In the genomic region with DNA sequence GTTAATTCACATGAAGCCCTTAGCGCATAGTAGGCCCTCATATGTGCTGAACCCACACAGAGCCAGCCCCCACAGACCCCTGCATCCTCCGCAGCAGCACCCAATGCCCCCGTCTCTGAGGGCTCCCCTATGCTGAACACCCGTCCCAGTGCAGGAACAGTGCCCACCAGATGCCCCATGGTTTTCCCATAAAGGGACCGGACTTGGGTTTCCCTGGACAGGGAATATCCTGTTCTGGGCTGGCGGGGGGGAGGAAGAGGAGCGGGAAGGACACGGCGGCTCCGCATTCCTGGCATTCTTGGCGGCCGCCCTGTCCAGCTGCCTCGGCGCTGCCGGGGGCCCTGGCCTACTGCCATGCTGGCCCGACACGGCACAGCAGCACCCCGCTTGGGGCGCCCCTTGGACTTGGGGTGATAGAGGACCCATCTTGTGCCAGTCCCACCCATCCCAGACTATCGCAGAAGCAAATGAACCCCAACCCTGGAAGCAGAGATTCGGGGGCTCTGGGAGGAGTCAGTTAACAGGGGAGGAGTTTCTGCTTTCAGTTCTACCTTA, we compare ENCODE assay signal across 8 cellular contexts. TPM values are rescaled to one million over a fixed set of nuclear protein-coding genes. Genes with fewer than 3 reads are reported as not detected.
DNase-seq lines count a peak whose midpoint lies in the region; ATAC-seq and TF ChIP-seq lines count a peak whose summit lies in the region.

No MANE protein-coding gene starts in this region.

- no peak for ATAC-seq in stimulated activated naive CD8-positive, alpha-beta T cell treated with anti-CD3 and anti-CD28 coated beads, Interleukin-15, amount 100 ng/mL, for 72 hours

- H3K9me3 Mint-ChIP-seq in stimulated activated naive CD8-positive, alpha-beta T cell treated with anti-CD3 and anti-CD28 coated beads, Interleukin-15, amount 100 ng/mL, for 72 hours: peaks cover 0 to 2% of the 10 kb centered on the region in 2 donors

- no peak overlapping the region for H2AFZ ChIP-seq in smooth muscle cell (ENCODE audit: low read depth)

- no peak for TF ChIP-seq CTCF in HEK293 (tag by site-specific recombination; IDR thresholded peaks at IDR 0.05)
- no peak for TF ChIP-seq CTCF in brain microvascular endothelial cell (IDR thresholded peaks at IDR 0.05; ENCODE audit: low read depth, low read length, missing control alignments)
- TF ChIP-seq CTCF in smooth muscle cell (IDR thresholded peaks at IDR 0.05; ENCODE audit: borderline replicate concordance, insufficient read depth, poor library complexity, severe bottlenecking): no peak

- WGBS in smooth muscle cell (ENCODE audit: low lambda C conversion rate): 15% methylated on average over 21 of the region's 21 CpGs

- DNase-seq in brain microvascular endothelial cell (peak; percentile 39), iris pigment epithelial cell (ENCODE audit: low read depth) (peak; percentile 54), smooth muscle cell (lab: John Stamatoyannopoulos, UW; ENCODE audit: unreplicated experiment) (no peak), NAMALWA (ENCODE audit: low spot score) (no peak)
- DNase-seq in stimulated activated naive CD4-positive, alpha-beta T cell (lab: John Stamatoyannopoulos, UW): no peak
- no peak for DNase-seq in NK-92 treated with Interleukin-12 subunit alpha and Interleukin-12 subunit beta, amount 100 ng/mL, for 24 hours (lab: John Stamatoyannopoulos, UW)
- no peak for DNase-seq in stimulated activated naive CD8-positive, alpha-beta T cell treated with anti-CD3 and anti-CD28 coated beads, Interleukin-15, amount 100 ng/mL, for 72 hours

- no peak overlapping the region for H3K27ac Mint-ChIP-seq in stimulated activated naive CD8-positive, alpha-beta T cell treated with anti-CD3 and anti-CD28 coated beads, Interleukin-15, amount 100 ng/mL, for 72 hours

- H3K79me2 ChIP-seq in smooth muscle cell (ENCODE audit: low read depth): no peaks in the 10 kb centered on the region

- H3K4me2 ChIP-seq in smooth muscle cell: peak overlapping the region; percentile 35

- H3K4me3 Mint-ChIP-seq in stimulated activated naive CD8-positive, alpha-beta T cell treated with anti-CD3 and anti-CD28 coated beads, Interleukin-15, amount 100 ng/mL, for 72 hours: no peak overlapping the region

- POLR2A ChIA-PET in HEK293 (lab: Yijun Ruan, JAX): interaction anchor here (1.0 to 10.8 kb wide), 4 partner anchors 67 to 141 kb away, joined by 3 to 119 read pairs (median 48); a partner anchor contains a TSS

- peaks cover 55% of the 10 kb centered on the region for H3K4me1 Mint-ChIP-seq in stimulated activated naive CD8-positive, alpha-beta T cell treated with anti-CD3 and anti-CD28 coated beads, Interleukin-15, amount 100 ng/mL, for 72 hours

- CTCF ChIA-PET in HEK293 (lab: Yijun Ruan, JAX): interaction anchor here (0.6 to 8.1 kb wide), 6 partner anchors 14 to 155 kb away, joined by 3 to 98 read pairs (median 3); a partner anchor contains a TSS

- H3K9me3 ChIP-seq in HEK293 (ENCODE audit: control insufficient read depth, insufficient read depth, low read depth, low read length) (no peaks in the 10 kb centered on the region), smooth muscle cell (replicated peaks; ENCODE audit: low read depth) (no peaks in the 10 kb centered on the region)

- H3K27ac ChIP-seq in HEK293 (ENCODE audit: extremely low read depth, low read depth, low read length): no peak overlapping the region
- peak overlapping the region; percentile 36 for H3K27ac ChIP-seq in brain microvascular endothelial cell
- peak overlapping the region; percentile 89 for H3K27ac ChIP-seq in smooth muscle cell (ENCODE audit: low read depth)

- H3K4me3 ChIP-seq in HEK293 (ENCODE audit: low read depth, low read length) (no peak overlapping the region), brain microvascular endothelial cell (ENCODE audit: low read depth, low read length) (no peak overlapping the region), smooth muscle cell (no peak overlapping the region)

- no peak overlapping the region for H3K9ac ChIP-seq in smooth muscle cell (ENCODE audit: low read depth)

- in situ Hi-C loops in brain microvascular endothelial cell (cut with HindIII; ENCODE audit: low pct_ligation_motif_present, low sequenced_read_pairs): no loop called here

- H3K36me3 ChIP-seq in HEK293 (ENCODE audit: control insufficient read depth in 2 of 2, insufficient read depth in 1 of 2, low read length in 2 of 2): no peaks in the 10 kb centered on the region
- no peaks in the 10 kb centered on the region for H3K36me3 ChIP-seq in brain microvascular endothelial cell (replicated peaks)
- no peaks in the 10 kb centered on the region for H3K36me3 ChIP-seq in smooth muscle cell (ENCODE audit: low read depth)

- no peaks in the 10 kb centered on the region for H4K20me1 ChIP-seq in smooth muscle cell (ENCODE audit: low read depth)

- no peaks in the 10 kb centered on the region for H3K27me3 Mint-ChIP-seq in stimulated activated naive CD8-positive, alpha-beta T cell treated with anti-CD3 and anti-CD28 coated beads, Interleukin-15, amount 100 ng/mL, for 72 hours

- peaks cover 10% of the 10 kb centered on the region for H3K4me1 ChIP-seq in HEK293 (ENCODE audit: control insufficient read depth, insufficient read depth, low read length)
- H3K4me1 ChIP-seq in smooth muscle cell (ENCODE audit: low read depth): peaks cover 31% of the 10 kb centered on the region

- peaks cover 23% of the 10 kb centered on the region for H3F3A ChIP-seq in smooth muscle cell (ENCODE audit: low read depth)

- H3K27me3 ChIP-seq in brain microvascular endothelial cell (replicated peaks): no peaks in the 10 kb centered on the region
- H3K27me3 ChIP-seq in smooth muscle cell (ENCODE audit: low read depth): no peaks in the 10 kb centered on the region

TF ChIP-seq in HEK293, 187 proteins besides CTCF, POLR2A, EP300 and RAD21:
- TF ChIP-seq, protein P1, sequence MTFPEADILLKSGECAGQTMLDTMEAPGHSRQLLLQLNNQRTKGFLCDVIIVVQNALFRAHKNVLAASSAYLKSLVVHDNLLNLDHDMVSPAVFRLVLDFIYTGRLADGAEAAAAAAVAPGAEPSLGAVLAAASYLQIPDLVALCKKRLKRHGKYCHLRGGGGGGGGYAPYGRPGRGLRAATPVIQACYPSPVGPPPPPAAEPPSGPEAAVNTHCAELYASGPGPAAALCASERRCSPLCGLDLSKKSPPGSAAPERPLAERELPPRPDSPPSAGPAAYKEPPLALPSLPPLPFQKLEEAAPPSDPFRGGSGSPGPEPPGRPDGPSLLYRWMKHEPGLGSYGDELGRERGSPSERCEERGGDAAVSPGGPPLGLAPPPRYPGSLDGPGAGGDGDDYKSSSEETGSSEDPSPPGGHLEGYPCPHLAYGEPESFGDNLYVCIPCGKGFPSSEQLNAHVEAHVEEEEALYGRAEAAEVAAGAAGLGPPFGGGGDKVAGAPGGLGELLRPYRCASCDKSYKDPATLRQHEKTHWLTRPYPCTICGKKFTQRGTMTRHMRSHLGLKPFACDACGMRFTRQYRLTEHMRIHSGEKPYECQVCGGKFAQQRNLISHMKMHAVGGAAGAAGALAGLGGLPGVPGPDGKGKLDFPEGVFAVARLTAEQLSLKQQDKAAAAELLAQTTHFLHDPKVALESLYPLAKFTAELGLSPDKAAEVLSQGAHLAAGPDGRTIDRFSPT (tag by site-specific recombination; IDR thresholded peaks at IDR 0.05): peak; percentile 9; the same call in 1 of the 2 replicates
- no peak for TF ChIP-seq ZNF514 (tag by site-specific recombination; IDR thresholded peaks at IDR 0.05)

RNA-seq across cellular contexts. Expression of a gene that starts 23.7 kb away (rescaled TPM):
- 0.40 and 4.8 TPM in 2 replicates for total RNA-seq in smooth muscle cell
- polyA plus RNA-seq in smooth muscle cell: 1.7 and 2.2 TPM in 2 replicates

Comparison
In these comparisons a context has a peak if more than half of its experiments do, and no peak if none do; other contexts are left out.
1. DNase-seq: peak in brain microvascular endothelial cell (single experiment) and iris pigment epithelial cell (single experiment); none in smooth muscle cell (single experiment), stimulated activated naive CD4-positive, alpha-beta T cell (0 of 6), NK-92 treated with Interleukin-12 subunit alpha and Interleukin-12 subunit beta, amount 100 ng/mL, for 24 hours (single experiment), NAMALWA (single experiment) and stimulated activated naive CD8-positive, alpha-beta T cell treated with anti-CD3 and anti-CD28 coated beads, Interleukin-15, amount 100 ng/mL, for 72 hours (0 of 2).